Comparison of ENCODE assay signal across 17 cellular contexts in the genomic region with DNA sequence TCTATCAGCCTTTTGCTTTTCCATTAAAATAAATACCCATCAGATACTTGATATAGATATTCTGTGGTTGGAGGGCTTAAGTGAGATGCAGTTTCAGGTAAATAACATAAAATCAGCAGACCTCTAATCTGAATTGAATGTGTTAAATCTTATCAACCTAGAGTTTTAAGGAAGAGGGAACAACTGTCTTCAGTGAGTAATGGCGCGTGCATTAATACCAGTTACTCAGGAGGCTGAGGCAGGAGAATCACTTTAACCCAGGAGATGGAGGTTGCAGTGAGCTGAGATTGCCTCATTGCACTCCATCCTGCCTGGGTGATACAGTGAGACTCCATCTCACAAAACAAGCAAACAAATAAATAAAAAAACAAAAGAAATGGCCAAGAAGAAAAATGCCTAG. TPM values are rescaled to one million over a fixed set of nuclear protein-coding genes. Genes with fewer than 3 reads are reported as not detected.
DNase-seq lines count a peak whose midpoint lies in the region; ATAC-seq, FAIRE-seq and TF ChIP-seq lines count a peak whose summit lies in the region.
"Had no signal": no experiment of that assay in that cellular context is flagged by ENCODE, and none has a peak within 500 bp of the region (broad histone marks: within the 10 kb centered on the region; RNA-seq: fewer than 3 reads in every experiment).

No MANE protein-coding gene starts in this region.

- BruUV-seq in MCF 10A (replicated peaks; lab: Mats Ljungman, UMichigan), result no TSS peak

- no peaks in the 10 kb centered on the region for H3K79me2 ChIP-seq in keratinocyte (ENCODE audit: control insufficient read depth, insufficient read depth, low read length)

- POLR2A ChIA-PET in MCF 10A (lab: Yijun Ruan, JAX), result interaction anchor here (1.3 to 2.1 kb wide), 5 partner anchors 17 to 54 kb away, joined by 3 to 9 read pairs (median 4); partner anchors contain the start of gene FAT4

- FAIRE-seq in keratinocyte (lab: Jason Lieb, UNC), result no peak
- FAIRE-seq: pancreas had no signal

- H3K4me1 Mint-ChIP-seq in MCF 10A (ENCODE audit: insufficient read depth, unreplicated experiment), result peaks cover 8% of the 10 kb centered on the region
- H3K4me1 Mint-ChIP-seq: activated B cell treated with CpG ODN at 0.5 μM for 24 hours had no signal

- H3K27me3 ChIP-seq in MG63, result no peaks in the 10 kb centered on the region
- no peaks in the 10 kb centered on the region for H3K27me3 ChIP-seq in keratinocyte (ENCODE audit: control insufficient read depth, extremely low read depth, insufficient read depth, low read length)
- H3K27me3 ChIP-seq in skeletal muscle tissue (ENCODE audit: control insufficient read depth in 3 of 3, insufficient read depth in 3 of 3, low read length in 3 of 3), result no peaks in the 10 kb centered on the region
- H3K27me3 ChIP-seq: pancreas had no signal

- ATAC-seq in HG03095 (IDR thresholded peaks at IDR 0.05; ENCODE audit: unreplicated experiment) (no peak), GM19328 (IDR thresholded peaks at IDR 0.05; ENCODE audit: unreplicated experiment) (no peak)
- ATAC-seq: pancreas had no signal

- H3K4me1 ChIP-seq in keratinocyte (ENCODE audit: control insufficient read depth, extremely low read depth, insufficient read depth, low read length) (peaks cover 4% of the 10 kb centered on the region), skeletal muscle tissue (ENCODE audit: control insufficient read depth in 3 of 3, insufficient read depth in 3 of 3, low read length in 3 of 3) (peaks cover 0 to 5% (median 0%) of the 10 kb centered on the region in 3 donors)
- H3K4me1 ChIP-seq: pancreas had no signal

- peak overlapping the region; percentile 90 for H3K27ac Mint-ChIP-seq in MCF 10A (ENCODE audit: low read depth, unreplicated experiment)
- H3K27ac Mint-ChIP-seq: activated B cell treated with CpG ODN at 0.5 μM for 24 hours; activated naive CD4-positive, alpha-beta T cell treated with anti-CD3 and anti-CD28 coated beads for 36 hours had no signal

- peak overlapping the region; percentile 78 for H2AFZ ChIP-seq in keratinocyte (ENCODE audit: control insufficient read depth, low read length)

- H4K20me1 ChIP-seq in keratinocyte (ENCODE audit: control insufficient read depth, extremely low read depth, insufficient read depth, low read length), result no peaks in the 10 kb centered on the region

- no peak for TF ChIP-seq CTCF in MCF 10A (IDR thresholded peaks at IDR 0.05; ENCODE audit: unreplicated experiment)
- TF ChIP-seq CTCF in keratinocyte (optimal IDR thresholded peaks at IDR 0.05 in 1 of 3, IDR thresholded peaks at IDR 0.05 in 1 of 3, conservative IDR thresholded peaks at IDR 0.05 in 1 of 3; ENCODE audit: extremely low read depth in 1 of 3, insufficient read depth in 2 of 3, low read length in 3 of 3), result no peak

- peak overlapping the region; percentile 75 for H3K4me2 ChIP-seq in keratinocyte (ENCODE audit: control insufficient read depth, extremely low read depth, insufficient read depth, low read depth, low read length)

- peaks cover 8% of the 10 kb centered on the region for H3K9me3 Mint-ChIP-seq in MCF 10A (ENCODE audit: unreplicated experiment)
- H3K9me3 Mint-ChIP-seq: activated B cell treated with CpG ODN at 0.5 μM for 24 hours had no signal

- intact Hi-C loops in MCF 10A (cut with micrococcal nuclease), result loop anchor here (2.0 kb wide), 1 partner anchor 46 kb away; no protein-coding TSS in a partner anchor

- H3K36me3 Mint-ChIP-seq in MCF 10A (ENCODE audit: insufficient read depth, unreplicated experiment), result no peaks in the 10 kb centered on the region

- H3K4me3 Mint-ChIP-seq in MCF 10A (ENCODE audit: unreplicated experiment), result peak overlapping the region; percentile 78
- H3K4me3 Mint-ChIP-seq: activated B cell treated with CpG ODN at 0.5 μM for 24 hours; activated naive CD4-positive, alpha-beta T cell treated with anti-CD3 and anti-CD28 coated beads for 36 hours had no signal

- H3K9ac ChIP-seq in keratinocyte (ENCODE audit: control insufficient read depth, extremely low read depth, insufficient read depth, low read length) (peak overlapping the region; percentile 51), skeletal muscle tissue (ENCODE audit: low read depth in 1 of 3, low read length in 3 of 3) (no peak overlapping the region)

- dilution Hi-C loops in keratinocyte (cut with MboI; ENCODE audit: extremely low pct_ligation_motif_present, low sequenced_read_pairs), result no loop called here

- H3K9me3 ChIP-seq in MG63, result no peaks in the 10 kb centered on the region
- no peaks in the 10 kb centered on the region for H3K9me3 ChIP-seq in keratinocyte (ENCODE audit: control insufficient read depth, low read depth, low read length)
- no peaks in the 10 kb centered on the region for H3K9me3 ChIP-seq in skeletal muscle tissue (ENCODE audit: control insufficient read depth in 3 of 3, low read length in 3 of 3)
- H3K9me3 ChIP-seq: pancreas had no signal

- CTCF ChIA-PET in MCF 10A (lab: Yijun Ruan, JAX), result interaction anchor here (0.6 to 0.8 kb wide), 3 partner anchors 31 to 584 kb away, joined by 3 to 4 read pairs (median 3); no protein-coding TSS in a partner anchor

- H3K9me1 ChIP-seq in keratinocyte (ENCODE audit: control insufficient read depth, extremely low read depth, insufficient read depth, low read length), result no peaks in the 10 kb centered on the region

- no peaks in the 10 kb centered on the region for H3K27me3 Mint-ChIP-seq in MCF 10A (ENCODE audit: insufficient read depth, unreplicated experiment)
- H3K27me3 Mint-ChIP-seq: activated B cell treated with CpG ODN at 0.5 μM for 24 hours had no signal

- H3K36me3 ChIP-seq in MG63, result peaks cover 3% of the 10 kb centered on the region; the same call in 1 of the 2 replicates
- H3K36me3 ChIP-seq in keratinocyte (ENCODE audit: control insufficient read depth in 2 of 2, extremely low read depth in 1 of 2, insufficient read depth in 2 of 2, low read length in 2 of 2), result no peaks in the 10 kb centered on the region
- H3K36me3 ChIP-seq in skeletal muscle tissue (ENCODE audit: control insufficient read depth in 3 of 3, insufficient read depth in 3 of 3, low read length in 3 of 3), result no peaks in the 10 kb centered on the region
- H3K36me3 ChIP-seq: pancreas had no signal

- peak overlapping the region; percentile 32 for H3K4me3 ChIP-seq in MG63
- H3K4me3 ChIP-seq in keratinocyte (ENCODE audit: control insufficient read depth in 2 of 3, extremely low read depth in 1 of 3, insufficient read depth in 2 of 3, low read depth in 1 of 3, low read length in 3 of 3), result peak overlapping the region in 1 of 3 experiments; percentile 68
- H3K4me3 ChIP-seq in skeletal muscle tissue (ENCODE audit: low read length in 3 of 3), result peak overlapping the region in 2 of 3 donors; percentile 42 to 54

- DNase-seq in MG63 (peak; percentile 26), MCF 10A (ENCODE audit: unreplicated experiment) (peak; percentile 8), keratinocyte (ENCODE audit: low read depth, low spot score) (no peak)
- no peak for DNase-seq in activated CD4-positive, alpha-beta T cell treated with anti-CD3 and anti-CD28 coated beads, Interleukin-2, amount 50 U/mL, for 4 hours
- DNase-seq in stimulated activated naive CD4-positive, alpha-beta T cell (lab: John Stamatoyannopoulos, UW), result no peak
- DNase-seq: activated B cell treated with CpG ODN at 0.5 μM for 24 hours; activated CD8-positive, alpha-beta memory T cell treated with anti-CD3 and anti-CD28 coated beads, Interleukin-2, amount 50 U/mL, for 4 hours; activated naive CD4-positive, alpha-beta T cell treated with anti-CD3 and anti-CD28 coated beads for 36 hours; caudate nucleus; DND-41; H7; mesendoderm; pancreas had no signal

- H3K27ac ChIP-seq in keratinocyte (ENCODE audit: control insufficient read depth, insufficient read depth, low read length) (no peak overlapping the region), skeletal muscle tissue (ENCODE audit: low read depth, low read length) (no peak overlapping the region)
- H3K27ac ChIP-seq: C4-2B, pancreas had no signal

RNA-seq across cellular contexts. Expression of gene FAT4, which starts 54.3 kb away (rescaled TPM):
- total RNA-seq in MG63 (2014; rRNA removed; shearing (Covaris generic); ENCODE audit: low replicate concordance), result 4.1 and 5.6 TPM in 2 replicates
- total RNA-seq in MCF 10A (2022) (6.4 and 6.6 TPM in 2 replicates), skeletal muscle tissue (66.3 TPM)
- polyA plus RNA-seq in keratinocyte, result 0.77 to 2.7 TPM (median 1.6 TPM) in 3 replicates
- polyA plus RNA-seq in keratinocyte (2011; ENCODE audit: low read depth), result 0.15 TPM
- polyA plus RNA-seq in keratinocyte (2011; cell fraction: cytosol; rRNA removed), result 0.23 and 0.35 TPM in 2 replicates
- 3.6 and 3.8 TPM in 2 replicates for polyA plus RNA-seq in keratinocyte (2011; cell fraction: nucleus; rRNA removed)
- polyA plus RNA-seq in keratinocyte (2012; ENCODE audit: low replicate concordance), result 0.24 and 0.64 TPM in 2 replicates
- 2.3 to 9.6 TPM (median 9.4 TPM) in 3 replicates for polyA minus RNA-seq in keratinocyte
- 1.2 TPM for polyA minus RNA-seq in keratinocyte (2011; cell fraction: cytosol; rRNA and poly(A)+ RNA removed)
- 14.7 and 23.6 TPM in 2 replicates for polyA minus RNA-seq in keratinocyte (2011; cell fraction: nucleus; rRNA and poly(A)+ RNA removed)
- total RNA-seq: activated B cell treated with CpG ODN at 0.5 μM for 24 hours; activated naive CD4-positive, alpha-beta T cell treated with anti-CD3 and anti-CD28 coated beads for 36 hours had no signal

Comparison
In these comparisons a context has a peak if more than half of its experiments do, and no peak if none do; other contexts are left out.
1. DNase-seq: peak in MG63 (single experiment) and MCF 10A (single experiment); none in keratinocyte (single experiment), activated CD4-positive, alpha-beta T cell treated with anti-CD3 and anti-CD28 coated beads, Interleukin-2, amount 50 U/mL, for 4 hours (0 of 2) and stimulated activated naive CD4-positive, alpha-beta T cell (0 of 6).